Comparison of ENCODE assay signal across 1 cellular context in the genomic region with DNA sequence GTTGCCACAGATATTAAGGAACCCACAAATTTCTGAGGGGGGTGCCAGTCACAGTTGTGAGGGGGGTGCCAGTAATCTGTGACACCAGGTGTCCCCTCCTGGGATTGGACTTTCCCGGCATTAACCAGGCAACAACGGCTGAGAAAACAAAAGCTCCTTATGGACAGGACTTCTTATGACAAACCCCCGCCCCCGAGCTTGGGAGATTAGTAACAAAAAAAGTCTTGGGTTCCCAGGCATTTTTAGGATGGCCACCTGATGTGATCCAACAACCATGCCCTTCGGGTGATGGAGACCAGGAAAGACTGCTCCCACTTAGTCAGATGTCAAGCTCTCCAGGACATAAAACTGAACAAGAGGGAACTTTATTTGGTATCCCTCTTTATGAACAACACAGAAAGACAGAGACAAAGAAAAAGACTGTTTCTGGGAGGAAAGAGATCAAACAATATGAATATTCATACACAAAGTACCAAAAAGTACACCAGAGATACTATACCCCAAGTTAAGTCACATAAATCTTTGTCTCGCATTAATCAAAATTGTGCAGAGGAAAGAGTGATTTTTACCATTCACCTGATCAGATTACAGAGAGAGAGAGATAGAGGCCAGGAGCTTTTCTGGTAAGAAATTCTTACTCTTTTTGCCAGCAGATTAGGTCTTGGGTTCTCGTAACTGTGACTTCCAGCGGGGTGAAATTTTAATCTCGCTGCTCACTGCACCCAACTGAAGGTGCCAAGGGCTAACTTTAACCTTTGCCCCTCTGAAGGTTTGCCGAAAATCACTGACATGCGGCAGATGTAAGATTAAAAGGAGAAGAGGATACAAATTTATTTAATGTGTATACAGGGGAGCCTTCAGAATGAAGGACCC.
TF ChIP-seq lines count a peak whose summit lies in the region.

No MANE protein-coding gene starts in this region.

TF ChIP-seq in GM23338, 12 proteins besides CTCF, POLR2A, EP300 and RAD21:
- TF ChIP-seq JUNB (IDR thresholded peaks at IDR 0.05; ENCODE audit: unreplicated experiment) (no peak), ZNF114 (CRISPR knock-in tag; IDR thresholded peaks at IDR 0.05) (no peak), EZH2 (IDR thresholded peaks at IDR 0.05; ENCODE audit: low read depth, unreplicated experiment) (no peak), NANOG (IDR thresholded peaks at IDR 0.05; ENCODE audit: borderline replicate concordance) (no peak), EZH2phosphoT487 (IDR thresholded peaks at IDR 0.05; ENCODE audit: unreplicated experiment) (no peak), CREB1 (CRISPR knock-in tag; IDR thresholded peaks at IDR 0.05; ENCODE audit: low read depth) (no peak), STAT1 (IDR thresholded peaks at IDR 0.05; ENCODE audit: unreplicated experiment) (no peak), ZNF331 (CRISPR knock-in tag; IDR thresholded peaks at IDR 0.05; ENCODE audit: low read depth) (no peak), POLR2AphosphoS5 (IDR thresholded peaks at IDR 0.05; ENCODE audit: low read depth) (no peak)
- TF ChIP-seq, protein P1, sequence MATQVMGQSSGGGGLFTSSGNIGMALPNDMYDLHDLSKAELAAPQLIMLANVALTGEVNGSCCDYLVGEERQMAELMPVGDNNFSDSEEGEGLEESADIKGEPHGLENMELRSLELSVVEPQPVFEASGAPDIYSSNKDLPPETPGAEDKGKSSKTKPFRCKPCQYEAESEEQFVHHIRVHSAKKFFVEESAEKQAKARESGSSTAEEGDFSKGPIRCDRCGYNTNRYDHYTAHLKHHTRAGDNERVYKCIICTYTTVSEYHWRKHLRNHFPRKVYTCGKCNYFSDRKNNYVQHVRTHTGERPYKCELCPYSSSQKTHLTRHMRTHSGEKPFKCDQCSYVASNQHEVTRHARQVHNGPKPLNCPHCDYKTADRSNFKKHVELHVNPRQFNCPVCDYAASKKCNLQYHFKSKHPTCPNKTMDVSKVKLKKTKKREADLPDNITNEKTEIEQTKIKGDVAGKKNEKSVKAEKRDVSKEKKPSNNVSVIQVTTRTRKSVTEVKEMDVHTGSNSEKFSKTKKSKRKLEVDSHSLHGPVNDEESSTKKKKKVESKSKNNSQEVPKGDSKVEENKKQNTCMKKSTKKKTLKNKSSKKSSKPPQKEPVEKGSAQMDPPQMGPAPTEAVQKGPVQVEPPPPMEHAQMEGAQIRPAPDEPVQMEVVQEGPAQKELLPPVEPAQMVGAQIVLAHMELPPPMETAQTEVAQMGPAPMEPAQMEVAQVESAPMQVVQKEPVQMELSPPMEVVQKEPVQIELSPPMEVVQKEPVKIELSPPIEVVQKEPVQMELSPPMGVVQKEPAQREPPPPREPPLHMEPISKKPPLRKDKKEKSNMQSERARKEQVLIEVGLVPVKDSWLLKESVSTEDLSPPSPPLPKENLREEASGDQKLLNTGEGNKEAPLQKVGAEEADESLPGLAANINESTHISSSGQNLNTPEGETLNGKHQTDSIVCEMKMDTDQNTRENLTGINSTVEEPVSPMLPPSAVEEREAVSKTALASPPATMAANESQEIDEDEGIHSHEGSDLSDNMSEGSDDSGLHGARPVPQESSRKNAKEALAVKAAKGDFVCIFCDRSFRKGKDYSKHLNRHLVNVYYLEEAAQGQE (IDR thresholded peaks at IDR 0.05; ENCODE audit: unreplicated experiment): no peak
- TF ChIP-seq, protein P2, sequence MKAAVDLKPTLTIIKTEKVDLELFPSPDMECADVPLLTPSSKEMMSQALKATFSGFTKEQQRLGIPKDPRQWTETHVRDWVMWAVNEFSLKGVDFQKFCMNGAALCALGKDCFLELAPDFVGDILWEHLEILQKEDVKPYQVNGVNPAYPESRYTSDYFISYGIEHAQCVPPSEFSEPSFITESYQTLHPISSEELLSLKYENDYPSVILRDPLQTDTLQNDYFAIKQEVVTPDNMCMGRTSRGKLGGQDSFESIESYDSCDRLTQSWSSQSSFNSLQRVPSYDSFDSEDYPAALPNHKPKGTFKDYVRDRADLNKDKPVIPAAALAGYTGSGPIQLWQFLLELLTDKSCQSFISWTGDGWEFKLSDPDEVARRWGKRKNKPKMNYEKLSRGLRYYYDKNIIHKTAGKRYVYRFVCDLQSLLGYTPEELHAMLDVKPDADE (IDR thresholded peaks at IDR 0.05): no peak
- TF ChIP-seq, protein P3, sequence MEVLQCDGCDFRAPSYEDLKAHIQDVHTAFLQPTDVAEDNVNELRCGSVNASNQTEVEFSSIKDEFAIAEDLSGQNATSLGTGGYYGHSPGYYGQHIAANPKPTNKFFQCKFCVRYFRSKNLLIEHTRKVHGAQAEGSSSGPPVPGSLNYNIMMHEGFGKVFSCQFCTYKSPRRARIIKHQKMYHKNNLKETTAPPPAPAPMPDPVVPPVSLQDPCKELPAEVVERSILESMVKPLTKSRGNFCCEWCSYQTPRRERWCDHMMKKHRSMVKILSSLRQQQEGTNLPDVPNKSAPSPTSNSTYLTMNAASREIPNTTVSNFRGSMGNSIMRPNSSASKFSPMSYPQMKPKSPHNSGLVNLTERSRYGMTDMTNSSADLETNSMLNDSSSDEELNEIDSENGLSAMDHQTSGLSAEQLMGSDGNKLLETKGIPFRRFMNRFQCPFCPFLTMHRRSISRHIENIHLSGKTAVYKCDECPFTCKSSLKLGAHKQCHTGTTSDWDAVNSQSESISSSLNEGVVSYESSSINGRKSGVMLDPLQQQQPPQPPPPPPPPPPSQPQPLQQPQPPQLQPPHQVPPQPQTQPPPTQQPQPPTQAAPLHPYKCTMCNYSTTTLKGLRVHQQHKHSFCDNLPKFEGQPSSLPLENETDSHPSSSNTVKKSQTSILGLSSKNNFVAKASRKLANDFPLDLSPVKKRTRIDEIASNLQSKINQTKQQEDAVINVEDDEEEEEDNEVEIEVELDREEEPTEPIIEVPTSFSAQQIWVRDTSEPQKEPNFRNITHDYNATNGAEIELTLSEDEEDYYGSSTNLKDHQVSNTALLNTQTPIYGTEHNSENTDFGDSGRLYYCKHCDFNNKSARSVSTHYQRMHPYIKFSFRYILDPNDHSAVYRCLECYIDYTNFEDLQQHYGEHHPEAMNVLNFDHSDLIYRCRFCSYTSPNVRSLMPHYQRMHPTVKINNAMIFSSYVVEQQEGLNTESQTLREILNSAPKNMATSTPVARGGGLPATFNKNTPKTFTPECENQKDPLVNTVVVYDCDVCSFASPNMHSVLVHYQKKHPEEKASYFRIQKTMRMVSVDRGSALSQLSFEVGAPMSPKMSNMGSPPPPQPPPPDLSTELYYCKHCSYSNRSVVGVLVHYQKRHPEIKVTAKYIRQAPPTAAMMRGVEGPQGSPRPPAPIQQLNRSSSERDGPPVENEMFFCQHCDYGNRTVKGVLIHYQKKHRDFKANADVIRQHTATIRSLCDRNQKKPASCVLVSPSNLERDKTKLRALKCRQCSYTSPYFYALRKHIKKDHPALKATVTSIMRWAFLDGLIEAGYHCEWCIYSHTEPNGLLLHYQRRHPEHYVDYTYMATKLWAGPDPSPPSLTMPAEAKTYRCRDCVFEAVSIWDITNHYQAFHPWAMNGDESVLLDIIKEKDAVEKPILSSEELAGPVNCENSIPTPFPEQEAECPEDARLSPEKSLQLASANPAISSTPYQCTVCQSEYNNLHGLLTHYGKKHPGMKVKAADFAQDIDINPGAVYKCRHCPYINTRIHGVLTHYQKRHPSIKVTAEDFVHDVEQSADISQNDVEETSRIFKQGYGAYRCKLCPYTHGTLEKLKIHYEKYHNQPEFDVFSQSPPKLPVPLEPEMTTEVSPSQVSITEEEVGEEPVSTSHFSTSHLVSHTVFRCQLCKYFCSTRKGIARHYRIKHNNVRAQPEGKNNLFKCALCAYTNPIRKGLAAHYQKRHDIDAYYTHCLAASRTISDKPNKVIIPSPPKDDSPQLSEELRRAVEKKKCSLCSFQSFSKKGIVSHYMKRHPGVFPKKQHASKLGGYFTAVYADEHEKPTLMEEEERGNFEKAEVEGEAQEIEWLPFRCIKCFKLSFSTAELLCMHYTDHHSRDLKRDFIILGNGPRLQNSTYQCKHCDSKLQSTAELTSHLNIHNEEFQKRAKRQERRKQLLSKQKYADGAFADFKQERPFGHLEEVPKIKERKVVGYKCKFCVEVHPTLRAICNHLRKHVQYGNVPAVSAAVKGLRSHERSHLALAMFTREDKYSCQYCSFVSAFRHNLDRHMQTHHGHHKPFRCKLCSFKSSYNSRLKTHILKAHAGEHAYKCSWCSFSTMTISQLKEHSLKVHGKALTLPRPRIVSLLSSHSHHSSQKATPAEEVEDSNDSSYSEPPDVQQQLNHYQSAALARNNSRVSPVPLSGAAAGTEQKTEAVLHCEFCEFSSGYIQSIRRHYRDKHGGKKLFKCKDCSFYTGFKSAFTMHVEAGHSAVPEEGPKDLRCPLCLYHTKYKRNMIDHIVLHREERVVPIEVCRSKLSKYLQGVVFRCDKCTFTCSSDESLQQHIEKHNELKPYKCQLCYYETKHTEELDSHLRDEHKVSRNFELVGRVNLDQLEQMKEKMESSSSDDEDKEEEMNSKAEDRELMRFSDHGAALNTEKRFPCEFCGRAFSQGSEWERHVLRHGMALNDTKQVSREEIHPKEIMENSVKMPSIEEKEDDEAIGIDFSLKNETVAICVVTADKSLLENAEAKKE (CRISPR knock-in tag; IDR thresholded peaks at IDR 0.05): no peak
